15 cellular contexts compared by ENCODE assay signal in genomic region chr16:64950262-64950661, GRCh38.
DNase-seq lines count a peak whose midpoint lies in the region; TF ChIP-seq lines count a peak whose summit lies in the region.
"Had no signal": no experiment of that assay in that cellular context is flagged by ENCODE, and none has a peak within 500 bp of the region (broad histone marks: within the 10 kb centered on the region; RNA-seq: fewer than 3 reads in every experiment).

No MANE protein-coding gene starts in this region.

- CTCF ChIA-PET in activated CD4-positive, alpha-beta memory T cell treated with anti-CD3 and anti-CD28 coated beads, Interleukin-2, amount 10 ng/mL, durations not matched to agents 7 days and 5 days (lab: Charles Lee): no interaction called here

- in situ Hi-C loops in GM13977 (cut with MboI; ENCODE audit: low pct_unique_long_range_greater_than_20kb, low sequenced_read_pairs, unreplicated experiment): no loop called here

- no peak overlapping the region for H3K27ac ChIP-seq in OCI-LY1 (ENCODE audit: low read depth, low read length, poor library complexity, severe bottlenecking)
- H3K27ac ChIP-seq: epithelial cell of prostate, parathyroid adenoma had no signal

- POLR2A ChIA-PET in activated CD4-positive, alpha-beta memory T cell treated with anti-CD3 and anti-CD28 coated beads, Interleukin-2, amount 10 ng/mL, durations not matched to agents 7 days and 5 days (lab: Charles Lee): no interaction called here

- TF ChIP-seq CTCF in GM13977 (IDR thresholded peaks at IDR 0.05; ENCODE audit: extremely low read depth, insufficient read depth, missing control alignments): peak; percentile 3
- TF ChIP-seq CTCF in OCI-LY1 (IDR thresholded peaks at IDR 0.05; ENCODE audit: low read length): peak; percentile 48
- peak; percentile 53 for TF ChIP-seq CTCF in choroid plexus epithelial cell (conservative IDR thresholded peaks at IDR 0.05; ENCODE audit: low read depth, low read length)
- TF ChIP-seq CTCF in osteocyte (IDR thresholded peaks at IDR 0.05): peak; percentile 26

- H3K36me3 Mint-ChIP-seq in osteocyte (ENCODE audit: unreplicated experiment): peaks cover 62% of the 10 kb centered on the region
- no peaks in the 10 kb centered on the region for H3K36me3 Mint-ChIP-seq in activated CD4-positive, alpha-beta memory T cell treated with anti-CD3 and anti-CD28 coated beads, Interleukin-2, amount 10 ng/mL, durations not matched to agents 7 days and 5 days (ENCODE audit: low read depth)
- H3K36me3 Mint-ChIP-seq: activated CD4-positive, alpha-beta memory T cell treated with anti-CD3 and anti-CD28 coated beads for 36 hours; CD8-positive, alpha-beta T cell had no signal

- H4K20me1 ChIP-seq in OCI-LY1 (ENCODE audit: insufficient read depth, low read length): no peaks in the 10 kb centered on the region

- no peak overlapping the region for H3K4me3 Mint-ChIP-seq in osteocyte (ENCODE audit: unreplicated experiment)
- no peak overlapping the region for H3K4me3 Mint-ChIP-seq in activated CD4-positive, alpha-beta memory T cell treated with anti-CD3 and anti-CD28 coated beads, Interleukin-2, amount 10 ng/mL, durations not matched to agents 7 days and 5 days
- H3K4me3 Mint-ChIP-seq: activated CD4-positive, alpha-beta memory T cell treated with anti-CD3 and anti-CD28 coated beads for 36 hours; CD8-positive, alpha-beta T cell had no signal

- H3K27me3 Mint-ChIP-seq in osteocyte (ENCODE audit: unreplicated experiment): no peaks in the 10 kb centered on the region
- H3K27me3 Mint-ChIP-seq in activated CD4-positive, alpha-beta memory T cell treated with anti-CD3 and anti-CD28 coated beads, Interleukin-2, amount 10 ng/mL, durations not matched to agents 7 days and 5 days: no peaks in the 10 kb centered on the region
- H3K27me3 Mint-ChIP-seq: activated CD4-positive, alpha-beta memory T cell treated with anti-CD3 and anti-CD28 coated beads for 36 hours had no signal

- no peaks in the 10 kb centered on the region for H3K27me3 ChIP-seq in OCI-LY1 (ENCODE audit: insufficient read depth, low read length)
- H3K27me3 ChIP-seq: heart right ventricle had no signal

- no peaks in the 10 kb centered on the region for H3K79me2 ChIP-seq in OCI-LY1 (ENCODE audit: insufficient read depth, low read length)
- H3K79me2 ChIP-seq: parathyroid adenoma had no signal

- H3K9me3 ChIP-seq in OCI-LY1 (ENCODE audit: low read length): no peaks in the 10 kb centered on the region
- H3K9me3 ChIP-seq: heart right ventricle had no signal

- no peaks in the 10 kb centered on the region for H3K9me3 Mint-ChIP-seq in osteocyte (ENCODE audit: unreplicated experiment)
- H3K9me3 Mint-ChIP-seq in activated CD4-positive, alpha-beta memory T cell treated with anti-CD3 and anti-CD28 coated beads, Interleukin-2, amount 10 ng/mL, durations not matched to agents 7 days and 5 days: peaks cover 14% of the 10 kb centered on the region

- no peaks in the 10 kb centered on the region for H3F3A ChIP-seq in OCI-LY1 (ENCODE audit: insufficient read depth, low read length)

- H2AFZ ChIP-seq in OCI-LY1 (ENCODE audit: low read length): no peak overlapping the region
- H2AFZ ChIP-seq: parathyroid adenoma had no signal

- H3K4me2 ChIP-seq in OCI-LY1 (ENCODE audit: low read length): no peak overlapping the region

- H3K36me3 ChIP-seq in OCI-LY1 (ENCODE audit: insufficient read depth, low read length): no peaks in the 10 kb centered on the region

- peaks cover 59% of the 10 kb centered on the region for H3K4me1 Mint-ChIP-seq in osteocyte (ENCODE audit: unreplicated experiment)
- H3K4me1 Mint-ChIP-seq in activated CD4-positive, alpha-beta memory T cell treated with anti-CD3 and anti-CD28 coated beads, Interleukin-2, amount 10 ng/mL, durations not matched to agents 7 days and 5 days: no peaks in the 10 kb centered on the region

- H3K9me2 ChIP-seq in OCI-LY1 (ENCODE audit: low read depth, low read length): no peaks in the 10 kb centered on the region

- H3K9ac ChIP-seq in OCI-LY1 (ENCODE audit: low read length): no peak overlapping the region
- H3K9ac ChIP-seq: parathyroid adenoma had no signal

- H3K4me3 ChIP-seq in OCI-LY1 (ENCODE audit: low read depth, low read length, poor library complexity, severe bottlenecking) (no peak overlapping the region), choroid plexus epithelial cell (ENCODE audit: low read depth, low read length) (no peak overlapping the region)
- H3K4me3 ChIP-seq: heart right ventricle had no signal

- no peaks in the 10 kb centered on the region for H3K4me1 ChIP-seq in OCI-LY1 (ENCODE audit: insufficient read depth, low read length, severe bottlenecking)
- H3K4me1 ChIP-seq: heart right ventricle, parathyroid adenoma had no signal

- no peak overlapping the region for H3K27ac Mint-ChIP-seq in osteocyte (ENCODE audit: unreplicated experiment)
- no peak overlapping the region for H3K27ac Mint-ChIP-seq in activated CD4-positive, alpha-beta memory T cell treated with anti-CD3 and anti-CD28 coated beads, Interleukin-2, amount 10 ng/mL, durations not matched to agents 7 days and 5 days
- H3K27ac Mint-ChIP-seq: activated CD4-positive, alpha-beta memory T cell treated with anti-CD3 and anti-CD28 coated beads for 36 hours; CD8-positive, alpha-beta T cell had no signal

- DNase-seq in GM13977 (ENCODE audit: low spot score): no peak
- no peak for DNase-seq in choroid plexus epithelial cell (ENCODE audit: low read depth)
- no peak for DNase-seq in osteocyte (ENCODE audit: extremely low spot score, unreplicated experiment)
- DNase-seq in activated CD4-positive, alpha-beta memory T cell treated with anti-CD3 and anti-CD28 coated beads, Interleukin-2, amount 10 ng/mL, durations not matched to agents 7 days and 5 days: no peak
- no peak for DNase-seq in CD1c-positive myeloid dendritic cell (ENCODE audit: extremely low spot score)
- DNase-seq in DMS153 treated with DMSO at 0.1 percent for 48 hours (lab: John Stamatoyannopoulos, UW; ENCODE audit: unreplicated experiment): no peak
- DNase-seq: activated CD4-positive, alpha-beta memory T cell treated with anti-CD3 and anti-CD28 coated beads for 36 hours; CD8-positive, alpha-beta T cell; GDM1; heart right ventricle; MV-4-11; NK-92 treated with Interleukin-12 subunit alpha and Interleukin-12 subunit beta, amount 100 ng/mL, for 24 hours had no signal

Comparison
In these comparisons a context has a peak if more than half of its experiments do, and no peak if none do; other contexts are left out.
1. CTCF ChIP-seq: peak in every context shown above with its lines; median percentile 53 in choroid plexus epithelial cell; 48 in OCI-LY1; 26 in osteocyte; 3 in GM13977.